Comparison of ENCODE assay signal across 9 cellular contexts in genomic region chr16:8571061-8571596, GRCh38. TPM values are rescaled to one million over a fixed set of nuclear protein-coding genes. Genes with fewer than 3 reads are reported as not detected.
A peak's percentile ranks its signal among the peaks of the same experiment; 100 is the strongest.
DNase-seq lines count a peak whose midpoint lies in the region; ATAC-seq, FAIRE-seq and TF ChIP-seq lines count a peak whose summit lies in the region.
"Had no signal": no experiment of that assay in that cellular context is flagged by ENCODE, and none has a peak within 500 bp of the region (broad histone marks: within the 10 kb centered on the region; RNA-seq: fewer than 3 reads in every experiment).

No MANE protein-coding gene starts in this region.

- TF ChIP-seq CTCF in GM12878 (IDR thresholded peaks at IDR 0.05 in 2 of 3, conservative IDR thresholded peaks at IDR 0.05 in 1 of 3; ENCODE audit: control insufficient read depth in 2 of 3, extremely low read depth in 1 of 3, insufficient read depth in 1 of 3, low read depth in 3 of 3, low read length in 3 of 3): no peak
- no peak for TF ChIP-seq CTCF in lower lobe of right lung (IDR thresholded peaks at IDR 0.05)
- TF ChIP-seq CTCF in GM13976 (IDR thresholded peaks at IDR 0.05; ENCODE audit: borderline replicate concordance, control extremely low read depth, extremely low read depth, insufficient read depth, missing control alignments): no peak

- SMC1A ChIA-PET in GM12878 (lab: Charles Lee; ENCODE audit: uncharacterized antibody, unreplicated experiment): interaction anchor here (0.9 to 1.9 kb wide), 2 partner anchors 9 to 564 kb away, joined by 3 to 4 read pairs; no protein-coding TSS in a partner anchor

- RAD21 ChIA-PET in GM12878 (lab: Charles Lee; ENCODE audit: unreplicated experiment): interaction anchor here (1.7 to 3.8 kb wide), 3 partner anchors 221 to 564 kb away, joined by 4 to 18 read pairs (median 8); no protein-coding TSS in a partner anchor

- H3K9me3 Mint-ChIP-seq in activated naive CD4-positive, alpha-beta T cell treated with anti-CD3 and anti-CD28 coated beads, Interleukin-2, amount 10 ng/mL, durations not matched to agents 7 days and 5 days: no peaks in the 10 kb centered on the region
- H3K9me3 Mint-ChIP-seq: nephron had no signal

- peak overlapping the region; percentile 57 for H3K27ac ChIP-seq in HUES48 (ENCODE audit: low read depth, low read length)
- H3K27ac ChIP-seq in GM12878 (ENCODE audit: control insufficient read depth, insufficient read depth): no peak overlapping the region
- H3K27ac ChIP-seq in lower lobe of right lung: peak overlapping the region; percentile 46

- H3K4me3 ChIP-seq in HUES48 (ENCODE audit: low read depth, low read length) (no peak overlapping the region), GM12878 (no peak overlapping the region), lower lobe of right lung (no peak overlapping the region)

- no peaks in the 10 kb centered on the region for H4K20me1 ChIP-seq in GM12878 (ENCODE audit: control insufficient read depth, insufficient read depth)

- CTCF ChIA-PET in GM12878 (lab: Yijun Ruan, JAX): interaction anchor here (1.0 to 2.8 kb wide), 6 partner anchors 19 to 564 kb away, joined by 3 to 18 read pairs (median 8); no protein-coding TSS in a partner anchor
- CTCF ChIA-PET in activated naive CD4-positive, alpha-beta T cell treated with anti-CD3 and anti-CD28 coated beads, Interleukin-2, amount 10 ng/mL, durations not matched to agents 7 days and 5 days (lab: Charles Lee): interaction anchor here (1.0 to 5.4 kb wide), 6 partner anchors 12 to 307 kb away, joined by 3 to 21 read pairs (median 5); no protein-coding TSS in a partner anchor

- TF ChIP-seq RAD21 in GM12878 (IDR thresholded peaks at IDR 0.05; ENCODE audit: insufficient read depth, low read depth, low read length): no peak

- H3K4me1 ChIP-seq in HUES48 (ENCODE audit: control insufficient read depth, insufficient read depth, low read length) (peaks cover 34% of the 10 kb centered on the region), GM12878 (ENCODE audit: control insufficient read depth, insufficient read depth, low read length) (no peaks in the 10 kb centered on the region), lower lobe of right lung (no peaks in the 10 kb centered on the region)

- no TSS peak for BruUV-seq in GM12878 (replicated peaks; lab: Mats Ljungman, UMichigan)

- H3K9ac ChIP-seq in HUES48 (ENCODE audit: low read depth, low read length) (no peak overlapping the region), GM12878 (ENCODE audit: control insufficient read depth, insufficient read depth, low read length) (no peak overlapping the region)

- H3K4me2 ChIP-seq in GM12878 (ENCODE audit: control insufficient read depth, insufficient read depth): no peak overlapping the region

- no peaks in the 10 kb centered on the region for H3K79me2 ChIP-seq in GM12878 (ENCODE audit: control insufficient read depth, insufficient read depth, low read length)

- ATAC-seq in GM12878: peak; percentile 37
- ATAC-seq in lower lobe of right lung: peak; percentile 67 to 69

- TF ChIP-seq POLR2A in GM12878 (IDR thresholded peaks at IDR 0.05; ENCODE audit: low read depth, low read length): no peak

- no peak overlapping the region for H3K4me3 Mint-ChIP-seq in activated naive CD4-positive, alpha-beta T cell treated with anti-CD3 and anti-CD28 coated beads, Interleukin-2, amount 10 ng/mL, durations not matched to agents 7 days and 5 days
- H3K4me3 Mint-ChIP-seq: nephron had no signal

- 23% methylated on average over 6 of the region's 6 CpGs for WGBS in GM12878 (ENCODE audit: insufficient coverage, insufficient replicate concordance, low lambda C conversion rate, missing lambda C conversion rate)

- H3K36me3 Mint-ChIP-seq in activated naive CD4-positive, alpha-beta T cell treated with anti-CD3 and anti-CD28 coated beads, Interleukin-2, amount 10 ng/mL, durations not matched to agents 7 days and 5 days: no peaks in the 10 kb centered on the region

- intact Hi-C loops in GM12878 (cut with micrococcal nuclease; ENCODE audit: unreplicated experiment) (no loop called here), lower lobe of right lung (cut with DNase I) (no loop called here)

- H3K9me3 ChIP-seq in HUES48 (ENCODE audit: control insufficient read depth, insufficient read depth, low read length): no peaks in the 10 kb centered on the region
- no peaks in the 10 kb centered on the region for H3K9me3 ChIP-seq in GM12878 (replicated peaks; ENCODE audit: control insufficient read depth, insufficient read depth, low read length)
- no peaks in the 10 kb centered on the region for H3K9me3 ChIP-seq in lower lobe of right lung

- H3K4me1 Mint-ChIP-seq in activated naive CD4-positive, alpha-beta T cell treated with anti-CD3 and anti-CD28 coated beads, Interleukin-2, amount 10 ng/mL, durations not matched to agents 7 days and 5 days: peaks cover 7% of the 10 kb centered on the region
- H3K4me1 Mint-ChIP-seq: nephron had no signal

- H3K27me3 ChIP-seq in HUES48 (ENCODE audit: control insufficient read depth, insufficient read depth, low read length): no peaks in the 10 kb centered on the region
- H3K27me3 ChIP-seq in GM12878 (replicated peaks in 1 of 2; ENCODE audit: control insufficient read depth in 2 of 2, insufficient read depth in 2 of 2, low read length in 1 of 2): no peaks in the 10 kb centered on the region; a peak in 1 of 4 replicates
- peaks cover 41% of the 10 kb centered on the region for H3K27me3 ChIP-seq in lower lobe of right lung (ENCODE audit: low read depth)

- H2AFZ ChIP-seq in GM12878 (ENCODE audit: control insufficient read depth, low read depth, low read length): no peak overlapping the region

- no peak for FAIRE-seq in GM12878 (lab: Jason Lieb, UNC)

- POLR2A ChIA-PET in GM12878 (lab: Charles Lee): no interaction called here

- no peak overlapping the region for H3K27ac Mint-ChIP-seq in activated naive CD4-positive, alpha-beta T cell treated with anti-CD3 and anti-CD28 coated beads, Interleukin-2, amount 10 ng/mL, durations not matched to agents 7 days and 5 days

- in situ Hi-C loops in GM12878 (cut with MboI) (loop anchor here (10.0 kb wide), 1 partner anchor 1614 kb away; the partner anchor contains the start of gene GRIN2A), GM13976 (cut with MboI; ENCODE audit: low sequenced_read_pairs, unreplicated experiment) (loop anchor here (10.0 to 25.0 kb wide), 3 partner anchors 224 to 566 kb away; partner anchors contain the start of genes PMM2 and TMEM186)

- TF ChIP-seq EP300 in GM12878 (IDR thresholded peaks at IDR 0.05; ENCODE audit: borderline replicate concordance in 1 of 2, control insufficient read depth in 1 of 2, low read depth in 2 of 2, low read length in 2 of 2): no peak

- peaks cover 43% of the 10 kb centered on the region for H3K27me3 Mint-ChIP-seq in activated naive CD4-positive, alpha-beta T cell treated with anti-CD3 and anti-CD28 coated beads, Interleukin-2, amount 10 ng/mL, durations not matched to agents 7 days and 5 days

- no peaks in the 10 kb centered on the region for H3K36me3 ChIP-seq in HUES48 (ENCODE audit: control insufficient read depth, insufficient read depth, low read length)
- H3K36me3 ChIP-seq in GM12878 (ENCODE audit: control insufficient read depth in 2 of 2, insufficient read depth in 2 of 2, low read length in 1 of 2): no peaks in the 10 kb centered on the region
- H3K36me3 ChIP-seq in lower lobe of right lung: no peaks in the 10 kb centered on the region

- peak; percentile 11 to 14 for DNase-seq in AML-193 (lab: John Stamatoyannopoulos, UW)
- DNase-seq in GM12878 (ENCODE audit: low read depth, low spot score): no peak
- DNase-seq in lower lobe of right lung: no peak
- no peak for DNase-seq in mucosa of gallbladder (ENCODE audit: low spot score)
- no peak for DNase-seq in D341Med (ENCODE audit: low spot score)
- DNase-seq in activated naive CD4-positive, alpha-beta T cell treated with anti-CD3 and anti-CD28 coated beads, Interleukin-2, amount 10 ng/mL, durations not matched to agents 7 days and 5 days: no peak
- DNase-seq in GM13976 (ENCODE audit: low spot score): no peak

RNA-seq across cellular contexts. Expression of gene TMEM114, which starts 19.2 kb away (rescaled TPM):
- total RNA-seq in GM12878 (2013; cell fraction: nucleolus; rRNA removed): not detected in 2 replicates
- total RNA-seq in GM12878 (2014; rRNA removed) (not detected in 2 replicates), GM12878 (2014; rRNA removed; fragmentation: Illumina TruSeq; extraction: Trizol) (not detected in 2 replicates), GM12878 (2021) (not detected in 2 replicates), lower lobe of right lung (not detected), mucosa of gallbladder (not detected)
- polyA plus RNA-seq in GM12878 (2011; ENCODE audit: low read depth): not detected
- polyA plus RNA-seq in GM12878 (2011; rRNA removed) (not detected in 2 replicates), GM12878 (2014; fragmentation: Illumina TruSeq; extraction: Trizol) (not detected in 2 replicates), GM12878 (2014; fragmentation: Nextera tagmentation; extraction: Ambion mirVana) (not detected), GM12878 (2014; rRNA removed) (not detected in 2 replicates), GM12878 (2016; fragmentation: Nextera tagmentation; extraction: Ambion mirVana) (not detected)
- polyA plus RNA-seq in GM12878 (2011; cell fraction: cytosol; rRNA removed): 0.15 TPM in 1 of 2 replicates, not detected in the other
- polyA plus RNA-seq in GM12878 (2011; cell fraction: nucleus; rRNA removed): not detected in 2 replicates
- not detected in 2 replicates for polyA plus RNA-seq in GM12878 (2012)
- polyA minus RNA-seq in GM12878 (2011; rRNA and poly(A)+ RNA removed): not detected in 2 replicates
- polyA minus RNA-seq in GM12878 (2011; cell fraction: cytosol; rRNA and poly(A)+ RNA removed): not detected in 2 replicates
- polyA minus RNA-seq in GM12878 (2011; cell fraction: nucleus; rRNA and poly(A)+ RNA removed): not detected in 2 replicates

RNA-seq across cellular contexts. Expression of gene METTL22, which starts 50.4 kb away (rescaled TPM):
- 244 and 245 TPM in 2 replicates for total RNA-seq in GM12878 (2013; cell fraction: nucleolus; rRNA removed)
- 16.1 and 21.9 TPM in 2 replicates for total RNA-seq in GM12878 (2014; rRNA removed)
- total RNA-seq in GM12878 (2014; rRNA removed; fragmentation: Illumina TruSeq; extraction: Trizol): 16.1 and 17.6 TPM in 2 replicates
- 18.9 and 23.1 TPM in 2 replicates for total RNA-seq in GM12878 (2021)
- polyA plus RNA-seq in GM12878 (2011; ENCODE audit: low read depth): 15.8 TPM
- 25.6 and 34.7 TPM in 2 replicates for polyA plus RNA-seq in GM12878 (2011; rRNA removed)
- polyA plus RNA-seq in GM12878 (2011; cell fraction: cytosol; rRNA removed): 38.3 and 40.0 TPM in 2 replicates
- polyA plus RNA-seq in GM12878 (2011; cell fraction: nucleus; rRNA removed): 203 and 218 TPM in 2 replicates
- polyA plus RNA-seq in GM12878 (2012): 17.0 and 21.7 TPM in 2 replicates
- 17.0 and 17.7 TPM in 2 replicates for polyA plus RNA-seq in GM12878 (2014; fragmentation: Illumina TruSeq; extraction: Trizol)
- 1 to 10 TPM; 6.4 to 9.2 TPM for polyA plus RNA-seq in GM12878 (2014; fragmentation: Nextera tagmentation; extraction: Ambion mirVana)
- polyA plus RNA-seq in GM12878 (2014; rRNA removed): 26.1 and 28.0 TPM in 2 replicates
- polyA plus RNA-seq in GM12878 (2016; fragmentation: Nextera tagmentation; extraction: Ambion mirVana): 10 to 100 TPM; 18.5 to 19.1 TPM
- polyA minus RNA-seq in GM12878 (2011; rRNA and poly(A)+ RNA removed): 53.0 and 67.2 TPM in 2 replicates
- 24.3 and 46.8 TPM in 2 replicates for polyA minus RNA-seq in GM12878 (2011; cell fraction: cytosol; rRNA and poly(A)+ RNA removed)
- polyA minus RNA-seq in GM12878 (2011; cell fraction: nucleus; rRNA and poly(A)+ RNA removed): 53.6 and 72.1 TPM in 2 replicates
- 43.5 TPM for total RNA-seq in lower lobe of right lung
- total RNA-seq in mucosa of gallbladder: 23.8 TPM

Comparison
In these comparisons a context has a peak if more than half of its experiments do, and no peak if none do; other contexts are left out.
1. DNase-seq: peak in AML-193 (2 of 2); none in GM12878 (single experiment), lower lobe of right lung (single experiment), mucosa of gallbladder (single experiment), D341Med (single experiment), activated naive CD4-positive, alpha-beta T cell treated with anti-CD3 and anti-CD28 coated beads, Interleukin-2, amount 10 ng/mL, durations not matched to agents 7 days and 5 days (single experiment) and GM13976 (single experiment).